14 cellular contexts compared by ENCODE assay signal in genomic region chr7:100162874-100163533, GRCh38. TPM values are rescaled to one million over a fixed set of nuclear protein-coding genes. Genes with fewer than 3 reads are reported as not detected.
DNase-seq lines count a peak whose midpoint lies in the region; ATAC-seq, FAIRE-seq and TF ChIP-seq lines count a peak whose summit lies in the region.
"Had no signal": no experiment of that assay in that cellular context is flagged by ENCODE, and none has a peak within 500 bp of the region (broad histone marks: within the 10 kb centered on the region; RNA-seq: fewer than 3 reads in every experiment).

No MANE protein-coding gene starts in this region.

- TF ChIP-seq CTCF in A549 (IDR thresholded peaks at IDR 0.05) (no peak), Peyer's patch (IDR thresholded peaks at IDR 0.05) (no peak)

- H3K27ac ChIP-seq in A549 (peak overlapping the region in 1 of 2 experiments; percentile 49; a peak in 1 of 6 replicates), Peyer's patch (peak overlapping the region in 3 of 4 donors; percentile 10 to 62 (median 32))
- H3K27ac ChIP-seq: ovary had no signal

- ATAC-seq in A549, result peak; percentile 14 to 33; a peak in 1 of 6 replicates
- peak; percentile 90 for ATAC-seq in esophagus mucosa
- ATAC-seq in GM18517 (IDR thresholded peaks at IDR 0.05; ENCODE audit: unreplicated experiment), result no peak
- no peak for ATAC-seq in GM21529 (IDR thresholded peaks at IDR 0.05; ENCODE audit: unreplicated experiment)
- no peak for ATAC-seq in GM19452 (IDR thresholded peaks at IDR 0.05; ENCODE audit: unreplicated experiment)

- H3K27me3 ChIP-seq in Peyer's patch, result no peaks in the 10 kb centered on the region
- H3K27me3 ChIP-seq: ovary had no signal

- no peak for TF ChIP-seq RAD21 in A549 (conservative IDR thresholded peaks at IDR 0.05 in 1 of 2, IDR thresholded peaks at IDR 0.05 in 1 of 2)

- CTCF ChIA-PET in A549 (lab: Yijun Ruan, JAX), result interaction anchor here (1.3 kb wide), 1 partner anchor 31 kb away, joined by 3 read pairs; no protein-coding TSS in a partner anchor

- WGBS in A549 (ENCODE audit: missing lambda C conversion rate), result 33% methylated on average over 8 of the region's 8 CpGs

- H3K9me3 ChIP-seq in A549 (no peaks in the 10 kb centered on the region), Peyer's patch (no peaks in the 10 kb centered on the region)
- H3K9me3 ChIP-seq: ovary had no signal

- FAIRE-seq in A549 (lab: Jason Lieb, UNC), result no peak
- FAIRE-seq: astrocyte had no signal

- DNase-seq in A549 (ENCODE audit: low read depth in 1 of 2, low spot score in 1 of 2), result peak in 1 of 2 experiments; percentile 45
- peak; percentile 21 for DNase-seq in EH (ENCODE audit: low read depth)
- peak in 2 of 3 donors; percentile 37 to 74 for DNase-seq in Peyer's patch
- no peak for DNase-seq in effector CD8-positive, alpha-beta T cell (lab: John Stamatoyannopoulos, UW)
- DNase-seq: activated CD4-positive, alpha-beta T cell treated with anti-CD3 and anti-CD28 coated beads for 4 hours; COR-L47; NCI-H2081 treated with DMSO at 0.1 percent for 48 hours; stimulated activated CD4-positive, alpha-beta T cell treated with anti-CD3 and anti-CD28 coated beads, Interleukin-4, amount 100 ng/mL, for 1 hour had no signal

- TF ChIP-seq EP300 in A549 (IDR thresholded peaks at IDR 0.05), result no peak

- POLR2A ChIA-PET in A549 (lab: Yijun Ruan, JAX), result interaction anchor here (0.7 to 1.3 kb wide), 2 partner anchors 8 to 14 kb away, joined by 4 to 6 read pairs; partner anchors contain the start of genes GPC2 and STAG3

- peak overlapping the region; percentile 37 for H3K4me2 ChIP-seq in A549

- TF ChIP-seq POLR2A in A549 (IDR thresholded peaks at IDR 0.05; ENCODE audit: low read length) (no peak), Peyer's patch (IDR thresholded peaks at IDR 0.05) (no peak)

- H3K4me3 ChIP-seq in A549 (no peak overlapping the region), Peyer's patch (no peak overlapping the region)
- H3K4me3 ChIP-seq: ovary had no signal

- no peaks in the 10 kb centered on the region for H3K36me3 ChIP-seq in Peyer's patch
- H3K36me3 ChIP-seq: ovary had no signal

- peaks cover 16% of the 10 kb centered on the region for H3K4me1 ChIP-seq in A549
- H3K4me1 ChIP-seq in Peyer's patch, result peaks cover 0 to 17% (median 6%) of the 10 kb centered on the region in 4 donors

TF ChIP-seq in A549, 52 proteins besides CTCF, POLR2A, EP300 and RAD21:
- TF ChIP-seq USF2 (IDR thresholded peaks at IDR 0.05), result 0 out of 2 replicates have a peak, but pooled peaks have one; percentile 22
- TF ChIP-seq CBX2 (IDR thresholded peaks at IDR 0.05; ENCODE audit: borderline replicate concordance, low read depth), result no peak
TF ChIP-seq in A549: peak in this region for 1.

RNA-seq across cellular contexts. Expression of gene TRAPPC14, which starts 4.5 kb away (rescaled TPM):
- 3.4 and 5.7 TPM in 2 replicates for polyA plus RNA-seq in A549 (2011; rRNA removed)
- 6.2 and 6.9 TPM in 2 replicates for polyA plus RNA-seq in A549 (2012; cell fraction: cytosol; rRNA removed)
- polyA plus RNA-seq in A549 (2012; cell fraction: nucleus; rRNA removed), result 45.9 and 47.5 TPM in 2 replicates
- polyA plus RNA-seq in A549 (2017; fragmentation: RNase III; extraction: RNeasy Plus Mini Kit Qiagen cat#74134 plus additional on column Dnase treatment), result 12.0 to 15.6 TPM (median 14.1 TPM) in 3 replicates
- 5.6 and 8.1 TPM in 2 replicates for polyA minus RNA-seq in A549 (2011; rRNA and poly(A)+ RNA removed)
- 100 to 1,000 TPM in 1 of 4 donors, 10 to 100 TPM in 3; 57.6 to 123 (median 69.8) TPM for total RNA-seq in Peyer's patch
- total RNA-seq in esophagus mucosa, result 16.3 TPM

RNA-seq across cellular contexts. Expression of gene GAL3ST4, which starts 5.4 kb away (rescaled TPM):
- polyA plus RNA-seq in A549 (2011; rRNA removed) (0.27 and 0.56 TPM in 2 replicates), A549 (2017; fragmentation: RNase III; extraction: RNeasy Plus Mini Kit Qiagen cat#74134 plus additional on column Dnase treatment) (0.08 to 0.16 TPM (median 0.10 TPM) in 3 replicates)
- 0.13 and 0.18 TPM in 2 replicates for polyA plus RNA-seq in A549 (2012; cell fraction: cytosol; rRNA removed)
- 2.0 and 2.4 TPM in 2 replicates for polyA plus RNA-seq in A549 (2012; cell fraction: nucleus; rRNA removed)
- polyA minus RNA-seq in A549 (2011; rRNA and poly(A)+ RNA removed), result 0.12 and 0.15 TPM in 2 replicates
- total RNA-seq in Peyer's patch (1 to 10 TPM in 2 of 4 donors, under 1 TPM in 1, not detected in 1; 0.53 to 4.1 (median 2.1) TPM), esophagus mucosa (5.6 TPM)

RNA-seq across cellular contexts. Expression of gene GPC2, which starts 14.2 kb away (rescaled TPM):
- polyA plus RNA-seq in A549 (2011; rRNA removed), result 1.1 and 1.8 TPM in 2 replicates
- 1.2 and 1.8 TPM in 2 replicates for polyA plus RNA-seq in A549 (2012; cell fraction: cytosol; rRNA removed)
- polyA plus RNA-seq in A549 (2012; cell fraction: nucleus; rRNA removed), result 11.5 and 11.6 TPM in 2 replicates
- polyA plus RNA-seq in A549 (2017; fragmentation: RNase III; extraction: RNeasy Plus Mini Kit Qiagen cat#74134 plus additional on column Dnase treatment), result 1.9 to 3.0 TPM (median 2.9 TPM) in 3 replicates
- polyA minus RNA-seq in A549 (2011; rRNA and poly(A)+ RNA removed), result 1.1 and 2.1 TPM in 2 replicates
- total RNA-seq in Peyer's patch, result 10 to 100 TPM in 1 of 4 donors, 1 to 10 TPM in 2, not detected in 1; 3.8 to 16.5 (median 6.7) TPM
- 0.20 TPM for total RNA-seq in esophagus mucosa

RNA-seq across cellular contexts. Expression of gene LAMTOR4, which starts 14.3 kb away (rescaled TPM):
- polyA plus RNA-seq in A549 (2011; rRNA removed), result 123 and 152 TPM in 2 replicates
- 347 and 433 TPM in 2 replicates for polyA plus RNA-seq in A549 (2012; cell fraction: cytosol; rRNA removed)
- polyA plus RNA-seq in A549 (2012; cell fraction: nucleus; rRNA removed), result 271 and 300 TPM in 2 replicates
- polyA plus RNA-seq in A549 (2017; fragmentation: RNase III; extraction: RNeasy Plus Mini Kit Qiagen cat#74134 plus additional on column Dnase treatment), result 168 to 180 TPM (median 177 TPM) in 3 replicates
- polyA minus RNA-seq in A549 (2011; rRNA and poly(A)+ RNA removed), result 30.2 and 50.4 TPM in 2 replicates
- 100 to 1,000 TPM; 194 to 312 (median 237) TPM for total RNA-seq in Peyer's patch
- 71.1 TPM for total RNA-seq in esophagus mucosa

RNA-seq across cellular contexts. Expression of gene STAG3, which starts 14.7 kb away (rescaled TPM):
- polyA plus RNA-seq in A549 (2011; rRNA removed), result 0.25 and 0.36 TPM in 2 replicates
- polyA plus RNA-seq in A549 (2012; cell fraction: cytosol; rRNA removed), result 0.08 and 0.10 TPM in 2 replicates
- polyA plus RNA-seq in A549 (2012; cell fraction: nucleus; rRNA removed), result 0.31 and 0.81 TPM in 2 replicates
- polyA plus RNA-seq in A549 (2017; fragmentation: RNase III; extraction: RNeasy Plus Mini Kit Qiagen cat#74134 plus additional on column Dnase treatment), result 0.50 to 0.66 TPM (median 0.55 TPM) in 3 replicates
- 0.34 and 0.41 TPM in 2 replicates for polyA minus RNA-seq in A549 (2011; rRNA and poly(A)+ RNA removed)
- total RNA-seq in Peyer's patch, result 10 to 100 TPM in 1 of 4 donors, 1 to 10 TPM in 2, not detected in 1; 2.1 to 62.7 (median 3.5) TPM
- total RNA-seq in esophagus mucosa, result 0.48 TPM

Comparison
In these comparisons a context has a peak if more than half of its experiments do, and no peak if none do; other contexts are left out.
1. ATAC-seq: peak in A549 (2 of 2) and esophagus mucosa (single experiment); none in GM18517 (single experiment), GM21529 (single experiment) and GM19452 (single experiment).